In the genomic region with DNA sequence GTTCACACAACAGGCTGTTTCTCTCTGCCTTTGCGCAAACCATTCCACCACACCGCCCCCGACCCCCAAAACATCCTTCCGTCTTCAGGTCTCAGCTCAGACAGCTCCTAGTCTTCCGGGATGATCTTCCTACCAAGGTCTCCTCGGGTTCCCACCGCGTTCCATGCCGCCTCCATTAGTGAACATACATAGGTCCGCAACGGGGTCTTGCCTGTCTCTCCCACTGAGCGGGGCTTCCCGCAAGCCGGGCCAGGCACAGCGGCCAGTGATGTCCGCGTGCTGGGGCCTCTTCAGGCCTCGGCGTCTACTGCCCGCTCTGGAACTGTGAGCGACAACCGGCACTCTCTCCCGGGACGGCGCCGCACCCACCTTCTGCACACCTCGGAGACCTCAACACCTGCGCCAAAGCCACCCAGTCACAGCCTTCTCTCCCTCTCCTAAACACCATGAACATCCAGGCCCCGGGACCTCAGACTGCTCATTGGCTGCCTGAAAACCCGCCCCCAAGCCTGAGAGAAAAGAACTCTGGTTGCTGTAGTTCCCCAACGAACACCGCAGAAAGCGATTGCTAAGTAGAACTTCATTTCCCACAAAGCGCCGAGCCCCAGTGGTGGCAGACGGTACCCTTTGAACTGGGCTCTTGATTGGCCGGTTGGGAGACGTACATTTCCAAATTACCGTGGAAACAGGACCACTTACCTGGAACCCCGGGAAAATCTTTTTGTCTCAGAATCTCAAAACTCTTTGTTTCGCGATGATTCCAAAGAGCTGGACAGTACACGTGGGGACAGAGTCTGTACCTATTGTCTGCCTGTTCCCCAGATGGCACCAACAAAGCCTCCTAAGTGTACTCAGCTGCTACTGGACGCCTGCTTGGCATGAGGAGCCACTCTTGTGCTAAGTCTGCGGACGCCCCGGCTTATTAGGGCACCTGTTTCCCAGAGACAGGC, we compare ENCODE assay signal across 9 cellular contexts. TPM values are rescaled to one million over a fixed set of nuclear protein-coding genes. Genes with fewer than 3 reads are reported as not detected.
DNase-seq lines count a peak whose midpoint lies in the region; ATAC-seq and TF ChIP-seq lines count a peak whose summit lies in the region.
"Had no signal": no experiment of that assay in that cellular context is flagged by ENCODE, and none has a peak within 500 bp of the region (broad histone marks: within the 10 kb centered on the region; RNA-seq: fewer than 3 reads in every experiment).

No MANE protein-coding gene starts in this region.

- POLR2A ChIA-PET in OCI-LY7 (lab: Charles Lee), result no interaction called here
- POLR2A ChIA-PET in naive thymus-derived CD8-positive, alpha-beta T cell (lab: Charles Lee), result interaction anchor here (0.8 to 2.0 kb wide), 4 partner anchors 9 to 266 kb away, joined by 3 to 19 read pairs (median 4); partner anchors contain the start of genes DYRK1B, FBL and PSMC4

- H3K27ac ChIP-seq in CD4-positive, CD25-positive, alpha-beta regulatory T cell (ENCODE audit: insufficient read depth, low read length, poor library complexity, severe bottlenecking), result peak overlapping the region; percentile 70
- H3K27ac ChIP-seq in OCI-LY7 (ENCODE audit: low read depth, low read length, poor library complexity, severe bottlenecking), result no peak overlapping the region

- H3K27ac Mint-ChIP-seq in CD4-positive, CD25-positive, alpha-beta regulatory T cell, result no peak overlapping the region
- H3K27ac Mint-ChIP-seq in activated T-helper 1 cell treated with anti-CD3 and anti-CD28 coated beads, Interleukin-12 subunit alpha, Interleukin-12 subunit beta, Interleukin-2, Interleukin-4 antibody, amounts not matched to agents 30 ng/mL and 10 ng/mL and 1 ng/mL, durations not matched to agents 14 hours and 24 hours and 36 hours, result no peak overlapping the region
- H3K27ac Mint-ChIP-seq in naive thymus-derived CD8-positive, alpha-beta T cell, result no peak overlapping the region
- no peak overlapping the region for H3K27ac Mint-ChIP-seq in stimulated activated memory B cell treated with anti-CD40 and anti-IgM and Interleukin-4, amounts not matched to agents 10 μg/mL and 1 μg/mL and 100 μg/mL, for 72 hours

- H3K4me3 ChIP-seq in CD4-positive, CD25-positive, alpha-beta regulatory T cell (ENCODE audit: low read depth, low read length), result peak overlapping the region; percentile 71
- no peak overlapping the region for H3K4me3 ChIP-seq in OCI-LY7 (ENCODE audit: low read depth, low read length, poor library complexity, severe bottlenecking)
- H3K4me3 ChIP-seq in fibroblast of the aortic adventitia (ENCODE audit: low read depth, low read length), result peak overlapping the region; percentile 95

- peaks cover 0 to 14% (median 9%) of the 10 kb centered on the region in 4 donors for H3K4me1 Mint-ChIP-seq in CD4-positive, CD25-positive, alpha-beta regulatory T cell
- peaks cover 6% of the 10 kb centered on the region for H3K4me1 Mint-ChIP-seq in activated T-helper 1 cell treated with anti-CD3 and anti-CD28 coated beads, Interleukin-12 subunit alpha, Interleukin-12 subunit beta, Interleukin-2, Interleukin-4 antibody, amounts not matched to agents 30 ng/mL and 10 ng/mL and 1 ng/mL, durations not matched to agents 14 hours and 24 hours and 36 hours (ENCODE audit: low read depth)
- H3K4me1 Mint-ChIP-seq in naive thymus-derived CD8-positive, alpha-beta T cell, result peaks cover 5 to 26% (median 12%) of the 10 kb centered on the region in 4 donors
- H3K4me1 Mint-ChIP-seq in stimulated activated memory B cell treated with anti-CD40 and anti-IgM and Interleukin-4, amounts not matched to agents 10 μg/mL and 1 μg/mL and 100 μg/mL, for 72 hours, result peaks cover 22% of the 10 kb centered on the region

- ATAC-seq in CD4-positive, CD25-positive, alpha-beta regulatory T cell (ENCODE audit: low read depth in 2 of 2), result peak; percentile 97 to 99
- ATAC-seq in GM19455 (IDR thresholded peaks at IDR 0.05; ENCODE audit: unreplicated experiment), result peak; percentile 81
- peak; percentile 96 to 99 for ATAC-seq in naive thymus-derived CD8-positive, alpha-beta T cell
- ATAC-seq in stimulated activated memory B cell treated with anti-CD40 and anti-IgM and Interleukin-4, amounts not matched to agents 10 μg/mL and 1 μg/mL and 100 μg/mL, for 72 hours, result peak; percentile 98

- peak; percentile 85 to 96 (median 88) for DNase-seq in CD4-positive, CD25-positive, alpha-beta regulatory T cell
- DNase-seq in HPDE6-E6E7 (ENCODE audit: extremely low spot score) (peak; percentile 92), OCI-LY7 (ENCODE audit: low spot score) (peak; percentile 33), fibroblast of the aortic adventitia (ENCODE audit: low read depth) (peak; percentile 92)
- peak; percentile 87 for DNase-seq in activated T-helper 1 cell treated with anti-CD3 and anti-CD28 coated beads, Interleukin-12 subunit alpha, Interleukin-12 subunit beta, Interleukin-2, Interleukin-4 antibody, amounts not matched to agents 30 ng/mL and 10 ng/mL and 1 ng/mL, durations not matched to agents 14 hours and 24 hours and 36 hours (ENCODE audit: low spot score)
- DNase-seq in naive thymus-derived CD8-positive, alpha-beta T cell, result peak; percentile 69 to 92 (median 86)

- H3K9me3 Mint-ChIP-seq in CD4-positive, CD25-positive, alpha-beta regulatory T cell, result no peaks in the 10 kb centered on the region
- H3K9me3 Mint-ChIP-seq in activated T-helper 1 cell treated with anti-CD3 and anti-CD28 coated beads, Interleukin-12 subunit alpha, Interleukin-12 subunit beta, Interleukin-2, Interleukin-4 antibody, amounts not matched to agents 30 ng/mL and 10 ng/mL and 1 ng/mL, durations not matched to agents 14 hours and 24 hours and 36 hours, result no peaks in the 10 kb centered on the region
- H3K9me3 Mint-ChIP-seq in naive thymus-derived CD8-positive, alpha-beta T cell, result no peaks in the 10 kb centered on the region
- no peaks in the 10 kb centered on the region for H3K9me3 Mint-ChIP-seq in stimulated activated memory B cell treated with anti-CD40 and anti-IgM and Interleukin-4, amounts not matched to agents 10 μg/mL and 1 μg/mL and 100 μg/mL, for 72 hours

- no peaks in the 10 kb centered on the region for H3K9me3 ChIP-seq in CD4-positive, CD25-positive, alpha-beta regulatory T cell (ENCODE audit: control insufficient read depth in 2 of 2, low read length in 2 of 2)
- 0 out of 2 replicates have a peak, but pooled peaks cover 4% of the 10 kb centered on the region for H3K9me3 ChIP-seq in OCI-LY7 (ENCODE audit: low read length)

- no peaks in the 10 kb centered on the region for H3K27me3 ChIP-seq in CD4-positive, CD25-positive, alpha-beta regulatory T cell (ENCODE audit: control insufficient read depth, insufficient read depth, low read length)

- no peaks in the 10 kb centered on the region for H3K27me3 Mint-ChIP-seq in CD4-positive, CD25-positive, alpha-beta regulatory T cell
- no peaks in the 10 kb centered on the region for H3K27me3 Mint-ChIP-seq in activated T-helper 1 cell treated with anti-CD3 and anti-CD28 coated beads, Interleukin-12 subunit alpha, Interleukin-12 subunit beta, Interleukin-2, Interleukin-4 antibody, amounts not matched to agents 30 ng/mL and 10 ng/mL and 1 ng/mL, durations not matched to agents 14 hours and 24 hours and 36 hours (ENCODE audit: insufficient read depth)
- H3K27me3 Mint-ChIP-seq in naive thymus-derived CD8-positive, alpha-beta T cell, result no peaks in the 10 kb centered on the region
- H3K27me3 Mint-ChIP-seq in stimulated activated memory B cell treated with anti-CD40 and anti-IgM and Interleukin-4, amounts not matched to agents 10 μg/mL and 1 μg/mL and 100 μg/mL, for 72 hours, result no peaks in the 10 kb centered on the region

- TF ChIP-seq CTCF in OCI-LY7 (conservative IDR thresholded peaks at IDR 0.05; ENCODE audit: low read length) (no peak), fibroblast of the aortic adventitia (IDR thresholded peaks at IDR 0.05; ENCODE audit: insufficient read depth, low read length) (no peak)

- H3K9me2 ChIP-seq in OCI-LY7 (ENCODE audit: insufficient read depth, low read length), result no peaks in the 10 kb centered on the region

- CTCF ChIA-PET in OCI-LY7 (lab: Charles Lee; ENCODE audit: unreplicated experiment), result no interaction called here

- peaks cover 20% of the 10 kb centered on the region for H3K4me1 ChIP-seq in CD4-positive, CD25-positive, alpha-beta regulatory T cell (ENCODE audit: control insufficient read depth, insufficient read depth, low read length, poor library complexity, severe bottlenecking)
- H3K4me1 ChIP-seq in OCI-LY7 (ENCODE audit: insufficient read depth, low read length, poor library complexity, severe bottlenecking), result no peaks in the 10 kb centered on the region

- peaks cover 24% of the 10 kb centered on the region for H3K36me3 Mint-ChIP-seq in CD4-positive, CD25-positive, alpha-beta regulatory T cell
- peaks cover 19% of the 10 kb centered on the region for H3K36me3 Mint-ChIP-seq in activated T-helper 1 cell treated with anti-CD3 and anti-CD28 coated beads, Interleukin-12 subunit alpha, Interleukin-12 subunit beta, Interleukin-2, Interleukin-4 antibody, amounts not matched to agents 30 ng/mL and 10 ng/mL and 1 ng/mL, durations not matched to agents 14 hours and 24 hours and 36 hours (ENCODE audit: low read depth)
- peaks cover 0 to 15% (median 2%) of the 10 kb centered on the region in 3 donors for H3K36me3 Mint-ChIP-seq in naive thymus-derived CD8-positive, alpha-beta T cell
- peaks cover 41% of the 10 kb centered on the region for H3K36me3 Mint-ChIP-seq in stimulated activated memory B cell treated with anti-CD40 and anti-IgM and Interleukin-4, amounts not matched to agents 10 μg/mL and 1 μg/mL and 100 μg/mL, for 72 hours

- intact Hi-C loops in OCI-LY7 (cut with micrococcal nuclease; ENCODE audit: unreplicated experiment), result no loop called here
- intact Hi-C loops in activated T-helper 1 cell treated with anti-CD3 and anti-CD28 coated beads, Interleukin-12 subunit alpha, Interleukin-12 subunit beta, Interleukin-2, Interleukin-4 antibody, amounts not matched to agents 30 ng/mL and 10 ng/mL and 1 ng/mL, durations not matched to agents 14 hours and 24 hours and 36 hours (cut with micrococcal nuclease), result loop anchor here (1.0 kb wide), 4 partner anchors 9 to 147 kb away; partner anchors contain the start of genes FBL and PSMC4

- peaks cover 11% of the 10 kb centered on the region for H3K36me3 ChIP-seq in CD4-positive, CD25-positive, alpha-beta regulatory T cell (ENCODE audit: control insufficient read depth, insufficient read depth, low read length)
- H3K36me3 ChIP-seq in OCI-LY7 (ENCODE audit: insufficient read depth, low read length), result peaks cover 69% of the 10 kb centered on the region

- BruUV-seq in OCI-LY7 (replicated peaks; lab: Mats Ljungman, UMichigan), result no TSS peak

- no peak overlapping the region; the same call in 1 of the 2 replicates for H3K4me2 ChIP-seq in OCI-LY7 (ENCODE audit: low read length)

- H2AFZ ChIP-seq in OCI-LY7 (ENCODE audit: low read length), result no peak overlapping the region

- no peaks in the 10 kb centered on the region for H3K79me2 ChIP-seq in OCI-LY7 (ENCODE audit: insufficient read depth, low read depth, low read length)

- H3K4me3 Mint-ChIP-seq in CD4-positive, CD25-positive, alpha-beta regulatory T cell, result no peak overlapping the region
- H3K4me3 Mint-ChIP-seq in activated T-helper 1 cell treated with anti-CD3 and anti-CD28 coated beads, Interleukin-12 subunit alpha, Interleukin-12 subunit beta, Interleukin-2, Interleukin-4 antibody, amounts not matched to agents 30 ng/mL and 10 ng/mL and 1 ng/mL, durations not matched to agents 14 hours and 24 hours and 36 hours, result no peak overlapping the region
- H3K4me3 Mint-ChIP-seq in naive thymus-derived CD8-positive, alpha-beta T cell, result no peak overlapping the region
- no peak overlapping the region for H3K4me3 Mint-ChIP-seq in stimulated activated memory B cell treated with anti-CD40 and anti-IgM and Interleukin-4, amounts not matched to agents 10 μg/mL and 1 μg/mL and 100 μg/mL, for 72 hours

- no peaks in the 10 kb centered on the region for H4K20me1 ChIP-seq in OCI-LY7 (ENCODE audit: insufficient read depth, low read length)

RNA-seq across cellular contexts. Expression of gene DYRK1B, which starts 9.5 kb away (rescaled TPM):
- total RNA-seq in CD4-positive, CD25-positive, alpha-beta regulatory T cell, result 32.6 TPM
- 10 to 100 TPM in 3 of 4 donors, 1 to 10 TPM in 1; 7.2 to 12.8 (median 10.5) TPM for polyA plus RNA-seq in CD4-positive, CD25-positive, alpha-beta regulatory T cell
- 2.0 and 3.0 TPM in 2 replicates for total RNA-seq in OCI-LY7 (2014; rRNA removed; shearing (Covaris generic))
- 7.4 and 9.2 TPM in 2 replicates for total RNA-seq in OCI-LY7 (2022)
- total RNA-seq in activated T-helper 1 cell treated with anti-CD3 and anti-CD28 coated beads, Interleukin-12 subunit alpha, Interleukin-12 subunit beta, Interleukin-2, Interleukin-4 antibody, amounts not matched to agents 30 ng/mL and 10 ng/mL and 1 ng/mL, durations not matched to agents 14 hours and 24 hours and 36 hours, result 4.2 and 5.5 TPM in 2 replicates
- 15.5 and 21.8 TPM in 2 replicates for total RNA-seq in fibroblast of the aortic adventitia (ENCODE audit: low replicate concordance)
- total RNA-seq in naive thymus-derived CD8-positive, alpha-beta T cell, result 10 to 100 TPM; 18.0 to 19.7 TPM
- polyA plus RNA-seq in naive thymus-derived CD8-positive, alpha-beta T cell, result 1 to 10 TPM; 5.2 to 6.2 (median 5.6) TPM

RNA-seq across cellular contexts. Expression of gene FBL, which starts 21.8 kb away (rescaled TPM):
- 194 TPM for total RNA-seq in CD4-positive, CD25-positive, alpha-beta regulatory T cell
- polyA plus RNA-seq in CD4-positive, CD25-positive, alpha-beta regulatory T cell, result 100 to 1,000 TPM; 142 to 186 (median 166) TPM
- 305 and 336 TPM in 2 replicates for total RNA-seq in OCI-LY7 (2014; rRNA removed; shearing (Covaris generic))
- total RNA-seq in OCI-LY7 (2022), result 365 and 376 TPM in 2 replicates
- 526 and 528 TPM in 2 replicates for total RNA-seq in activated T-helper 1 cell treated with anti-CD3 and anti-CD28 coated beads, Interleukin-12 subunit alpha, Interleukin-12 subunit beta, Interleukin-2, Interleukin-4 antibody, amounts not matched to agents 30 ng/mL and 10 ng/mL and 1 ng/mL, durations not matched to agents 14 hours and 24 hours and 36 hours
- 105 and 162 TPM in 2 replicates for total RNA-seq in fibroblast of the aortic adventitia (ENCODE audit: low replicate concordance)
- total RNA-seq in naive thymus-derived CD8-positive, alpha-beta T cell, result 100 to 1,000 TPM; 336 to 365 TPM
- 100 to 1,000 TPM; 231 to 246 (median 236) TPM for polyA plus RNA-seq in naive thymus-derived CD8-positive, alpha-beta T cell

RNA-seq across cellular contexts. Expression of gene LEUTX, which starts 45.8 kb away (rescaled TPM):
- total RNA-seq in CD4-positive, CD25-positive, alpha-beta regulatory T cell, result not detected
- polyA plus RNA-seq in CD4-positive, CD25-positive, alpha-beta regulatory T cell, result not detected
- not detected in 2 replicates for total RNA-seq in OCI-LY7 (2014; rRNA removed; shearing (Covaris generic))
- total RNA-seq in OCI-LY7 (2022) (not detected in 2 replicates), fibroblast of the aortic adventitia (ENCODE audit: low replicate concordance) (not detected in 2 replicates)
- not detected in 2 replicates for total RNA-seq in activated T-helper 1 cell treated with anti-CD3 and anti-CD28 coated beads, Interleukin-12 subunit alpha, Interleukin-12 subunit beta, Interleukin-2, Interleukin-4 antibody, amounts not matched to agents 30 ng/mL and 10 ng/mL and 1 ng/mL, durations not matched to agents 14 hours and 24 hours and 36 hours
- not detected for total RNA-seq in naive thymus-derived CD8-positive, alpha-beta T cell
- polyA plus RNA-seq in naive thymus-derived CD8-positive, alpha-beta T cell, result not detected
- polyA plus RNA-seq: adipose tissue had no signal

Comparison
In these comparisons a context has a peak if more than half of its experiments do, and no peak if none do; other contexts are left out.
1. DNase-seq: peak in every context shown above with its lines; median percentile 92 in HPDE6-E6E7; 92 in fibroblast of the aortic adventitia; 88 in CD4-positive, CD25-positive, alpha-beta regulatory T cell; 87 in activated T-helper 1 cell treated with anti-CD3 and anti-CD28 coated beads, Interleukin-12 subunit alpha, Interleukin-12 subunit beta, Interleukin-2, Interleukin-4 antibody, amounts not matched to agents 30 ng/mL and 10 ng/mL and 1 ng/mL, durations not matched to agents 14 hours and 24 hours and 36 hours; 86 in naive thymus-derived CD8-positive, alpha-beta T cell; 33 in OCI-LY7.